10 cellular contexts compared by ENCODE assay signal in genomic region chr12:130162771-130163460, GRCh38. TPM values are rescaled to one million over a fixed set of nuclear protein-coding genes. Genes with fewer than 3 reads are reported as not detected.
A peak's percentile ranks its signal among the peaks of the same experiment; 100 is the strongest.
DNase-seq lines count a peak whose midpoint lies in the region; ATAC-seq and TF ChIP-seq lines count a peak whose summit lies in the region.
"Had no signal": no experiment of that assay in that cellular context is flagged by ENCODE, and none has a peak within 500 bp of the region (broad histone marks: within the 10 kb centered on the region; RNA-seq: fewer than 3 reads in every experiment).

No MANE protein-coding gene starts in this region.

- peak overlapping the region; percentile 40 for H3K4me3 Mint-ChIP-seq in activated CD4-positive, alpha-beta T cell treated with anti-CD3 and anti-CD28 coated beads for 36 hours
- peak overlapping the region; percentile 24 for H3K4me3 Mint-ChIP-seq in activated naive CD8-positive, alpha-beta T cell treated with anti-CD3 and anti-CD28 coated beads, Interleukin-2, amount 50 U/mL, for 24 hours
- H3K4me3 Mint-ChIP-seq in stimulated activated naive B cell treated with anti-CD40 and anti-IgM and Interleukin-4, amounts not matched to agents 10 μg/mL and 1 μg/mL and 100 μg/mL, for 72 hours, result peak overlapping the region; percentile 30 to 51

- H3K27me3 ChIP-seq in lower lobe of right lung (ENCODE audit: low read depth), result peaks cover 84% of the 10 kb centered on the region

- H3K9me3 ChIP-seq in lower lobe of right lung, result no peaks in the 10 kb centered on the region

- peaks cover 19% of the 10 kb centered on the region for H3K4me1 ChIP-seq in lower lobe of right lung

- H3K4me3 ChIP-seq in lower lobe of right lung, result peak overlapping the region; percentile 52

- peaks cover 4% of the 10 kb centered on the region for H3K4me1 Mint-ChIP-seq in activated CD4-positive, alpha-beta T cell treated with anti-CD3 and anti-CD28 coated beads for 36 hours
- peaks cover 3% of the 10 kb centered on the region for H3K4me1 Mint-ChIP-seq in activated naive CD8-positive, alpha-beta T cell treated with anti-CD3 and anti-CD28 coated beads, Interleukin-2, amount 50 U/mL, for 24 hours
- H3K4me1 Mint-ChIP-seq in stimulated activated naive B cell treated with anti-CD40 and anti-IgM and Interleukin-4, amounts not matched to agents 10 μg/mL and 1 μg/mL and 100 μg/mL, for 72 hours, result peaks cover 4 to 6% of the 10 kb centered on the region in 2 donors

- no peaks in the 10 kb centered on the region for H3K9me3 Mint-ChIP-seq in activated CD4-positive, alpha-beta T cell treated with anti-CD3 and anti-CD28 coated beads for 36 hours (ENCODE audit: low read depth)
- H3K9me3 Mint-ChIP-seq in activated naive CD8-positive, alpha-beta T cell treated with anti-CD3 and anti-CD28 coated beads, Interleukin-2, amount 50 U/mL, for 24 hours, result no peaks in the 10 kb centered on the region
- peaks cover 0 to 2% of the 10 kb centered on the region in 2 donors for H3K9me3 Mint-ChIP-seq in stimulated activated naive B cell treated with anti-CD40 and anti-IgM and Interleukin-4, amounts not matched to agents 10 μg/mL and 1 μg/mL and 100 μg/mL, for 72 hours

- intact Hi-C loops in activated CD4-positive, alpha-beta T cell treated with anti-CD3 and anti-CD28 coated beads for 36 hours (cut with DNase I, micrococcal nuclease), result loop anchor here (10.0 kb wide), 1 partner anchor 118 kb away; no protein-coding TSS in a partner anchor
- intact Hi-C loops in lower lobe of right lung (cut with DNase I), result no loop called here

- no peak for TF ChIP-seq CTCF in lower lobe of right lung (IDR thresholded peaks at IDR 0.05)

- DNase-seq in activated CD4-positive, alpha-beta T cell treated with anti-CD3 and anti-CD28 coated beads for 36 hours, result no peak
- no peak for DNase-seq in activated CD4-positive, alpha-beta T cell treated with anti-CD3 and anti-CD28 coated beads, Interleukin-2, amount 50 U/mL, for 4 hours
- DNase-seq in activated naive CD8-positive, alpha-beta T cell treated with anti-CD3 and anti-CD28 coated beads, Interleukin-2, amount 50 U/mL, for 24 hours, result no peak
- DNase-seq in lower lobe of right lung, result no peak
- DNase-seq in stimulated activated naive B cell treated with anti-CD40 and anti-IgM and Interleukin-4, amounts not matched to agents 10 μg/mL and 1 μg/mL and 100 μg/mL, for 72 hours, result no peak
- no peak for DNase-seq in OCI-M2 (lab: John Stamatoyannopoulos, UW; ENCODE audit: unreplicated experiment)
- DNase-seq in middle frontal gyrus (ENCODE audit: extremely low spot score, low spot score), result no peak
- no peak for DNase-seq in hypothalamus (lab: John Stamatoyannopoulos, UW)
- DNase-seq: activated CD4-positive, CD25-positive, alpha-beta regulatory T cell treated with anti-CD3 and anti-CD28 coated beads, Interleukin-2, amount 50 U/mL, for 72 hours had no signal

- H3K36me3 ChIP-seq in lower lobe of right lung, result no peaks in the 10 kb centered on the region

- peaks cover 36% of the 10 kb centered on the region for H3K27me3 Mint-ChIP-seq in activated CD4-positive, alpha-beta T cell treated with anti-CD3 and anti-CD28 coated beads for 36 hours
- peaks cover 38% of the 10 kb centered on the region for H3K27me3 Mint-ChIP-seq in activated naive CD8-positive, alpha-beta T cell treated with anti-CD3 and anti-CD28 coated beads, Interleukin-2, amount 50 U/mL, for 24 hours
- H3K27me3 Mint-ChIP-seq in stimulated activated naive B cell treated with anti-CD40 and anti-IgM and Interleukin-4, amounts not matched to agents 10 μg/mL and 1 μg/mL and 100 μg/mL, for 72 hours, result peaks cover 27 to 50% of the 10 kb centered on the region in 2 donors

- no peaks in the 10 kb centered on the region for H3K36me3 Mint-ChIP-seq in activated CD4-positive, alpha-beta T cell treated with anti-CD3 and anti-CD28 coated beads for 36 hours (ENCODE audit: low read depth)
- H3K36me3 Mint-ChIP-seq in activated naive CD8-positive, alpha-beta T cell treated with anti-CD3 and anti-CD28 coated beads, Interleukin-2, amount 50 U/mL, for 24 hours (ENCODE audit: low read depth), result no peaks in the 10 kb centered on the region
- H3K36me3 Mint-ChIP-seq in stimulated activated naive B cell treated with anti-CD40 and anti-IgM and Interleukin-4, amounts not matched to agents 10 μg/mL and 1 μg/mL and 100 μg/mL, for 72 hours, result peaks cover 4 to 7% of the 10 kb centered on the region in 2 donors

- CTCF ChIA-PET in activated CD4-positive, alpha-beta T cell treated with anti-CD3 and anti-CD28 coated beads for 36 hours (lab: Charles Lee), result interaction anchor here (0.8 kb wide), 1 partner anchor 136 kb away, joined by 3 read pairs; no protein-coding TSS in a partner anchor

- POLR2A ChIA-PET in activated CD4-positive, alpha-beta T cell treated with anti-CD3 and anti-CD28 coated beads for 36 hours (lab: Charles Lee), result no interaction called here

- ATAC-seq in activated CD4-positive, alpha-beta T cell treated with anti-CD3 and anti-CD28 coated beads for 36 hours, result no peak
- ATAC-seq in activated naive CD8-positive, alpha-beta T cell treated with anti-CD3 and anti-CD28 coated beads, Interleukin-2, amount 50 U/mL, for 24 hours, result no peak
- ATAC-seq in lower lobe of right lung, result no peak
- no peak for ATAC-seq in stimulated activated naive B cell treated with anti-CD40 and anti-IgM and Interleukin-4, amounts not matched to agents 10 μg/mL and 1 μg/mL and 100 μg/mL, for 72 hours (replicated peaks)

- H3K27ac ChIP-seq in lower lobe of right lung, result no peak overlapping the region

- H3K27ac Mint-ChIP-seq in activated CD4-positive, alpha-beta T cell treated with anti-CD3 and anti-CD28 coated beads for 36 hours, result no peak overlapping the region
- H3K27ac Mint-ChIP-seq in activated naive CD8-positive, alpha-beta T cell treated with anti-CD3 and anti-CD28 coated beads, Interleukin-2, amount 50 U/mL, for 24 hours, result no peak overlapping the region
- H3K27ac Mint-ChIP-seq in stimulated activated naive B cell treated with anti-CD40 and anti-IgM and Interleukin-4, amounts not matched to agents 10 μg/mL and 1 μg/mL and 100 μg/mL, for 72 hours, result peak overlapping the region; percentile 92

RNA-seq across cellular contexts. Expression of gene FZD10, which starts 0.7 kb away (rescaled TPM):
- not detected for total RNA-seq in activated CD4-positive, alpha-beta T cell treated with anti-CD3 and anti-CD28 coated beads for 36 hours
- 1.9 TPM for total RNA-seq in lower lobe of right lung
- total RNA-seq: M059J had no signal
